Comparison of ENCODE assay signal across 27 cellular contexts in the genomic region with DNA sequence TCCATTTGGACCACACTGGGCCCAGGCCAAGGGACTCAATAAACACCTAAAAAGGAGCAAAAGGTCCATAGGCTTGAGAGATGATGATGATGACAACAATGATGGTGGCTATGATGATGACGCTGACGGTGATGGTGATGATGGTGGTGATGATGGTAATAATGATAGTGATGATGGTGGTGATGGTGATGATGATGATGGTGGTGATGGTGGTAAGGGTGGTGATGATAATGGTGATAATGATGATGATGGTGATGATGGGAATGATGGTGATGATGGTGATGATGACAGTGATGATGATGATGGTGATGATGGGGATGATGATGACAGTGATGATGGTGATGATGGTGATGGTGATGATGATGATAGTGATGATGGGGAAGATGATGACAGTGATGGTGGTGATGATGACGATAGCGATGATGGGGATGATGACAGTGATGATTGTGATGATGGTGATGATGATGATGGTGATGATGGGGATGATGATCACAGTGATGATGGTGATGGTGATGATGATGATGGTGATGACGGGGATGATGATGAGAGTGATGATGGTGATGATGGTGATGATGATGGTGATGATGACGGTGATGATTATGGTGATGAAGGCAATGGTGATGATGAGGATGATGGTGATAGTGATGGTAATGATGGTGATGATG.
"Had no signal": no experiment of that assay in that cellular context is flagged by ENCODE, and none has a peak within 500 bp of the region (broad histone marks: within the 10 kb centered on the region; RNA-seq: fewer than 3 reads in every experiment).

No MANE protein-coding gene starts in this region.

- H3K27me3 Mint-ChIP-seq: activated naive CD8-positive, alpha-beta T cell; effector memory CD8-positive, alpha-beta T cell had no signal

- H3K4me1 Mint-ChIP-seq: nephron had no signal

- H3K36me3 ChIP-seq: gastroesophageal sphincter, left ventricle myocardium inferior, neutrophil, ovary, sigmoid colon had no signal

- H3K9me3 ChIP-seq: neutrophil, ovary had no signal

- H3K4me3 Mint-ChIP-seq: activated naive CD8-positive, alpha-beta T cell; brain; effector memory CD8-positive, alpha-beta T cell; nephron; stimulated activated memory B cell treated with anti-CD40 and anti-IgM and Interleukin-4, amounts not matched to agents 10 μg/mL and 1 μg/mL and 100 μg/mL, for 72 hours; stimulated activated naive CD8-positive, alpha-beta T cell treated with anti-CD3 and anti-CD28 coated beads, Interleukin-15, amount 100 ng/mL, for 72 hours; type B pancreatic cell had no signal

- H3K36me3 Mint-ChIP-seq: brain; stimulated activated memory B cell treated with anti-CD40 and anti-IgM and Interleukin-4, amounts not matched to agents 10 μg/mL and 1 μg/mL and 100 μg/mL, for 72 hours; type B pancreatic cell had no signal

- H3K9me3 Mint-ChIP-seq: effector memory CD8-positive, alpha-beta T cell; stimulated activated memory B cell treated with anti-CD40 and anti-IgM and Interleukin-4, amounts not matched to agents 10 μg/mL and 1 μg/mL and 100 μg/mL, for 72 hours; stimulated activated naive CD8-positive, alpha-beta T cell treated with anti-CD3 and anti-CD28 coated beads, Interleukin-15, amount 100 ng/mL, for 72 hours had no signal

- ATAC-seq: effector memory CD8-positive, alpha-beta T cell; gastroesophageal sphincter; stimulated activated memory B cell treated with anti-CD40 and anti-IgM and Interleukin-4, amounts not matched to agents 10 μg/mL and 1 μg/mL and 100 μg/mL, for 72 hours; stimulated activated naive CD8-positive, alpha-beta T cell treated with anti-CD3 and anti-CD28 coated beads, Interleukin-15, amount 100 ng/mL, for 72 hours had no signal

- H3K4me3 ChIP-seq: gastroesophageal sphincter, hepatocyte, left ventricle myocardium inferior, lung, ovary, sigmoid colon had no signal

- H3K27ac ChIP-seq: gastroesophageal sphincter, hepatocyte, left ventricle myocardium inferior, neutrophil, ovary, sigmoid colon, VCaP had no signal

- DNase-seq: activated CD4-positive, alpha-beta T cell treated with anti-CD3 and anti-CD28 coated beads for 4 hours; activated CD4-positive, alpha-beta T cell treated with anti-CD3 and anti-CD28 coated beads, Interleukin-2, amount 50 U/mL, for 4 hours; activated effector memory CD4-positive, alpha-beta T cell treated with Interleukin-2 at 50 U/mL for 16 hours; activated naive CD4-positive, alpha-beta T cell treated with Interleukin-2 at 50 U/mL for 16 hours; activated T-cell treated with anti-CD3 and anti-CD28 coated beads for 4 hours; cortex of kidney; effector memory CD8-positive, alpha-beta T cell; erythroblast; islet precursor cell; left ventricle myocardium inferior; ovary; sigmoid colon; small intestine; stimulated activated CD4-positive, alpha-beta T cell treated with anti-CD3 and anti-CD28 coated beads, Interleukin-4, amount 100 ng/mL, for 24 hours; stimulated activated naive CD8-positive, alpha-beta T cell treated with anti-CD3 and anti-CD28 coated beads, Interleukin-15, amount 100 ng/mL, for 72 hours; substantia nigra had no signal

- H3K27ac Mint-ChIP-seq: activated naive CD8-positive, alpha-beta T cell; brain; effector memory CD8-positive, alpha-beta T cell; nephron; progenitor cell of endocrine pancreas; stimulated activated memory B cell treated with anti-CD40 and anti-IgM and Interleukin-4, amounts not matched to agents 10 μg/mL and 1 μg/mL and 100 μg/mL, for 72 hours; stimulated activated naive CD8-positive, alpha-beta T cell treated with anti-CD3 and anti-CD28 coated beads, Interleukin-15, amount 100 ng/mL, for 72 hours; type B pancreatic cell had no signal
